29 cellular contexts compared by ENCODE assay signal in genomic region chr14:100830681-100831080, GRCh38. TPM values are rescaled to one million over a fixed set of nuclear protein-coding genes. Genes with fewer than 3 reads are reported as not detected.
DNase-seq lines count a peak whose midpoint lies in the region; ATAC-seq, FAIRE-seq and TF ChIP-seq lines count a peak whose summit lies in the region.
"Had no signal": no experiment of that assay in that cellular context is flagged by ENCODE, and none has a peak within 500 bp of the region (broad histone marks: within the 10 kb centered on the region; RNA-seq: fewer than 3 reads in every experiment).

No MANE protein-coding gene starts in this region.

- WGBS in neuronal stem cell (ENCODE audit: extremely low coverage in 2 of 2, insufficient read length in 2 of 2, insufficient replicate concordance in 1 of 2), 2 donors, result no CpG with 5 or more reads among the region's 8 CpGs

- H3K4me1 ChIP-seq in neuronal stem cell (ENCODE audit: control insufficient read depth in 2 of 2, insufficient read depth in 1 of 2, low read depth in 1 of 2, low read length in 2 of 2), result peaks cover 30 to 41% of the 10 kb centered on the region in 2 donors
- H3K4me1 ChIP-seq: breast epithelium, thyroid gland had no signal

- peak overlapping the region; percentile 21 for H2AK5ac ChIP-seq in neuronal stem cell (ENCODE audit: low read depth, low read length)

- no peak for FAIRE-seq in H54 (lab: Jason Lieb, UNC)
- FAIRE-seq: GM12891 had no signal

- H3K14ac ChIP-seq in neuronal stem cell (ENCODE audit: low read length), result no peak overlapping the region

- no peaks in the 10 kb centered on the region for H3K27me3 ChIP-seq in neuronal stem cell (ENCODE audit: control insufficient read depth in 3 of 3, insufficient read depth in 3 of 3, low read depth in 1 of 3, low read length in 3 of 3)
- H3K27me3 ChIP-seq: MG63, ovary had no signal

- no peak overlapping the region for H2BK15ac ChIP-seq in neuronal stem cell (ENCODE audit: low read length)

- H3K4ac ChIP-seq in neuronal stem cell (ENCODE audit: low read length), result no peak overlapping the region

- no peak overlapping the region for H2BK120ac ChIP-seq in neuronal stem cell (ENCODE audit: low read depth, low read length)

- peak overlapping the region; percentile 47 for H3K4me2 ChIP-seq in neuronal stem cell (ENCODE audit: insufficient read depth, low read length, poor library complexity, severe bottlenecking)

- H2BK5ac ChIP-seq in neuronal stem cell (ENCODE audit: low read length), result peak overlapping the region; percentile 85

- no peaks in the 10 kb centered on the region for H3K36me3 ChIP-seq in neuronal stem cell (replicated peaks in 1 of 2; ENCODE audit: control insufficient read depth in 2 of 2, insufficient read depth in 2 of 2, low read length in 2 of 2)
- H3K36me3 ChIP-seq: breast epithelium, MG63, ovary, thyroid gland had no signal

- peak overlapping the region; percentile 26 for H2AFZ ChIP-seq in neuronal stem cell (ENCODE audit: low read length)

- H3K9ac ChIP-seq in neuronal stem cell (ENCODE audit: low read depth, low read length, poor library complexity), result no peak overlapping the region

- DNase-seq in DMS153 treated with DMSO at 0.1 percent for 48 hours (lab: John Stamatoyannopoulos, UW; ENCODE audit: unreplicated experiment), result peak; percentile 13
- no peak for DNase-seq in DMS153 (lab: John Stamatoyannopoulos, UW)
- DNase-seq in NCI-H187 treated with DMSO at 0.1 percent for 48 hours (lab: John Stamatoyannopoulos, UW), result peak; percentile 73
- DNase-seq in ecto neural progenitor cell (ENCODE audit: low spot score), result peak; percentile 85
- peak; percentile 98 for DNase-seq in neuronal stem cell (ENCODE audit: low spot score)
- DNase-seq in H54 (ENCODE audit: insufficient read length, low spot score), result no peak
- DNase-seq: activated CD8-positive, alpha-beta T cell treated with anti-CD3 and anti-CD28 coated beads, Interleukin-2, amount 10 ng/mL, durations not matched to agents 7 days and 5 days; activated T-cell treated with anti-CD3 and anti-CD28 coated beads, Interleukin-2, amount 50 U/mL, for 1 hour; CD8-positive, alpha-beta T cell; DND-41; MG63; NCI-H774; OCI-M1; SHP77; stimulated activated CD4-positive, alpha-beta T cell treated with anti-CD3 and anti-CD28 coated beads, Interleukin-12 subunit alpha, Interleukin-12 subunit beta, amount 100 ng/mL, for 4 hours; stimulated activated CD4-positive, alpha-beta T cell treated with anti-CD3 and anti-CD28 coated beads, Interleukin-4, amount 100 ng/mL, for 4 hours; stimulated activated naive CD8-positive, alpha-beta T cell treated with anti-CD3 and anti-CD28 coated beads, Interleukin-15, Interleukin-2, amounts not matched to agents 100 U/mL and 50 U/mL, for 24 hours; thyroid gland had no signal

- ATAC-seq in HG02884 (IDR thresholded peaks at IDR 0.05; ENCODE audit: unreplicated experiment) (no peak), GM19463 (IDR thresholded peaks at IDR 0.05; ENCODE audit: unreplicated experiment) (no peak)
- ATAC-seq: activated CD8-positive, alpha-beta T cell treated with anti-CD3 and anti-CD28 coated beads, Interleukin-2, amount 10 ng/mL, durations not matched to agents 7 days and 5 days; CD8-positive, alpha-beta T cell; right cardiac atrium; stimulated activated naive CD8-positive, alpha-beta T cell treated with anti-CD3 and anti-CD28 coated beads, Interleukin-15, Interleukin-2, amounts not matched to agents 100 U/mL and 50 U/mL, for 24 hours had no signal

- H2BK12ac ChIP-seq in neuronal stem cell (ENCODE audit: low read length), result no peak overlapping the region

- TF ChIP-seq POLR2A in H54 (IDR thresholded peaks at IDR 0.05; ENCODE audit: low read depth, low read length), result no peak

- H3K79me1 ChIP-seq in neuronal stem cell (ENCODE audit: low read depth, low read length), result no peaks in the 10 kb centered on the region

- peak overlapping the region; percentile 16 for H4K91ac ChIP-seq in neuronal stem cell (ENCODE audit: low read depth, low read length, poor library complexity)

- H3K9me3 ChIP-seq in neuronal stem cell (replicated peaks in 1 of 2; ENCODE audit: control insufficient read depth in 2 of 2, insufficient read depth in 1 of 2, low read depth in 1 of 2, low read length in 2 of 2), result peaks cover 19 to 20% of the 10 kb centered on the region in 2 donors
- H3K9me3 ChIP-seq: MG63, ovary, thyroid gland had no signal

- no peak overlapping the region for H3K4me3 ChIP-seq in neuronal stem cell (ENCODE audit: low read length in 2 of 2)
- H3K4me3 ChIP-seq: breast epithelium, coronary artery, lung, MG63, ovary, thyroid gland had no signal

- H3K27ac ChIP-seq in neuronal stem cell (replicated peaks; ENCODE audit: low read length), result peak overlapping the region; percentile 100
- H3K27ac ChIP-seq: 22Rv1, breast epithelium, coronary artery, HL-60, ovary, thyroid gland had no signal

- H3K23ac ChIP-seq in neuronal stem cell (ENCODE audit: low read depth, low read length, poor library complexity), result no peak overlapping the region

- no peak overlapping the region for H3K18ac ChIP-seq in neuronal stem cell (ENCODE audit: low read length)

- H4K8ac ChIP-seq in neuronal stem cell (ENCODE audit: low read depth, low read length), result no peak overlapping the region

RNA-seq across cellular contexts. Expression of gene MEG3, which starts 4.8 kb away (rescaled TPM):
- 61.0 TPM for polyA plus RNA-seq in neuronal stem cell (2013, experiment 1 of 2)
- polyA plus RNA-seq in neuronal stem cell (2013, experiment 2 of 2), result 58.1 TPM
- polyA plus RNA-seq: IgD-negative memory B cell had no signal

Comparison
In these comparisons a context has a peak if more than half of its experiments do, and no peak if none do; other contexts are left out.
1. DNase-seq: peak in DMS153 treated with DMSO at 0.1 percent for 48 hours (single experiment), NCI-H187 treated with DMSO at 0.1 percent for 48 hours (single experiment), ecto neural progenitor cell (single experiment) and neuronal stem cell (single experiment); none in DMS153 (single experiment) and H54 (single experiment).